Comparison of ENCODE assay signal across 12 cellular contexts in genomic region chr9:87494970-87495471, GRCh38. TPM values are rescaled to one million over a fixed set of nuclear protein-coding genes. Genes with fewer than 3 reads are reported as not detected.
DNase-seq lines count a peak whose midpoint lies in the region; ATAC-seq and TF ChIP-seq lines count a peak whose summit lies in the region.
"Had no signal": no experiment of that assay in that cellular context is flagged by ENCODE, and none has a peak within 500 bp of the region (broad histone marks: within the 10 kb centered on the region; RNA-seq: fewer than 3 reads in every experiment).

No MANE protein-coding gene starts in this region.

- intact Hi-C loops in left colon (cut with DNase I, micrococcal nuclease), result no loop called here

- no peaks in the 10 kb centered on the region for H3K36me3 Mint-ChIP-seq in activated naive CD4-positive, alpha-beta T cell treated with anti-CD3 and anti-CD28 coated beads, Interleukin-2, amount 50 U/mL, for 72 hours
- H3K36me3 Mint-ChIP-seq: CD4-positive, CD25-positive, alpha-beta regulatory T cell had no signal

- H3K9me3 Mint-ChIP-seq in activated naive CD4-positive, alpha-beta T cell treated with anti-CD3 and anti-CD28 coated beads, Interleukin-2, amount 50 U/mL, for 72 hours, result no peaks in the 10 kb centered on the region
- H3K9me3 Mint-ChIP-seq: activated T-helper 1 cell treated with anti-CD3 and anti-CD28 coated beads, Interleukin-12 subunit alpha, Interleukin-12 subunit beta, Interleukin-2, Interleukin-4 antibody, amounts not matched to agents 30 ng/mL and 10 ng/mL and 1 ng/mL, durations not matched to agents 14 hours and 24 hours and 36 hours had no signal

- ATAC-seq in GM21786 (IDR thresholded peaks at IDR 0.05; ENCODE audit: unreplicated experiment) (peak; percentile 39), left colon (no peak)
- ATAC-seq in activated naive CD4-positive, alpha-beta T cell treated with anti-CD3 and anti-CD28 coated beads, Interleukin-2, amount 50 U/mL, for 72 hours, result no peak

- DNase-seq in CD1c-positive myeloid dendritic cell (ENCODE audit: extremely low spot score), result peak; percentile 50
- DNase-seq in NOMO-1 treated with dmso at 0.1 percent for 144 hours (lab: John Stamatoyannopoulos, UW; ENCODE audit: unreplicated experiment), result peak; percentile 37
- peak; percentile 94 for DNase-seq in foreskin melanocyte
- no peak for DNase-seq in activated naive CD4-positive, alpha-beta T cell treated with anti-CD3 and anti-CD28 coated beads, Interleukin-2, amount 50 U/mL, for 72 hours (ENCODE audit: low spot score in 2 of 2)
- no peak for DNase-seq in NCI-H69 (lab: John Stamatoyannopoulos, UW)
- DNase-seq in GM13976 (ENCODE audit: low spot score), result no peak
- no peak for DNase-seq in left colon
- DNase-seq: CD4-positive, CD25-positive, alpha-beta regulatory T cell; NCI-H524 treated with DMSO at 0.1 percent for 48 hours; T-helper 9 cell had no signal

- no peak for TF ChIP-seq CTCF in GM13976 (IDR thresholded peaks at IDR 0.05; ENCODE audit: borderline replicate concordance, control extremely low read depth, extremely low read depth, insufficient read depth, missing control alignments)

- no peak overlapping the region for H3K27ac Mint-ChIP-seq in activated naive CD4-positive, alpha-beta T cell treated with anti-CD3 and anti-CD28 coated beads, Interleukin-2, amount 50 U/mL, for 72 hours
- H3K27ac Mint-ChIP-seq: activated T-helper 1 cell treated with anti-CD3 and anti-CD28 coated beads, Interleukin-12 subunit alpha, Interleukin-12 subunit beta, Interleukin-2, Interleukin-4 antibody, amounts not matched to agents 30 ng/mL and 10 ng/mL and 1 ng/mL, durations not matched to agents 14 hours and 24 hours and 36 hours; CD4-positive, CD25-positive, alpha-beta regulatory T cell had no signal

- in situ Hi-C loops in GM13976 (cut with MboI; ENCODE audit: low sequenced_read_pairs, unreplicated experiment), result no loop called here

RNA-seq across cellular contexts. Expression of gene DAPK1, which starts 2.6 kb away (rescaled TPM):
- total RNA-seq in activated naive CD4-positive, alpha-beta T cell treated with anti-CD3 and anti-CD28 coated beads, Interleukin-2, amount 50 U/mL, for 72 hours, result 1 to 10 TPM; 1.6 to 2.3 TPM
- 10 to 100 TPM; 10.4 to 22.8 TPM for total RNA-seq in left colon

Comparison
In these comparisons a context has a peak if more than half of its experiments do, and no peak if none do; other contexts are left out.
1. DNase-seq: peak in CD1c-positive myeloid dendritic cell (single experiment), NOMO-1 treated with dmso at 0.1 percent for 144 hours (single experiment) and foreskin melanocyte (single experiment); none in activated naive CD4-positive, alpha-beta T cell treated with anti-CD3 and anti-CD28 coated beads, Interleukin-2, amount 50 U/mL, for 72 hours (0 of 2), NCI-H69 (single experiment), GM13976 (single experiment) and left colon (0 of 2).